8 cellular contexts compared by ENCODE assay signal in genomic region chr1:172662464-172663109, GRCh38. TPM values are rescaled to one million over a fixed set of nuclear protein-coding genes. Genes with fewer than 3 reads are reported as not detected.
DNase-seq lines count a peak whose midpoint lies in the region; ATAC-seq and TF ChIP-seq lines count a peak whose summit lies in the region.

No MANE protein-coding gene starts in this region.

- H4K20me1 ChIP-seq in PC-3 (ENCODE audit: low read length): no peaks in the 10 kb centered on the region

- H3K4me1 Mint-ChIP-seq in activated T-cell treated with anti-CD3 and anti-CD28 coated beads, Interleukin-2, amount 50 U/mL, for 72 hours (ENCODE audit: low read depth): peaks cover 82% of the 10 kb centered on the region

- 0 out of 2 replicates have a peak, but pooled peaks cover 7% of the 10 kb centered on the region for H3K9me2 ChIP-seq in PC-3 (replicated peaks; ENCODE audit: low read length)

- H3K4me3 Mint-ChIP-seq in activated T-cell treated with anti-CD3 and anti-CD28 coated beads, Interleukin-2, amount 50 U/mL, for 72 hours: peak overlapping the region; percentile 83 to 91

- H3K79me2 ChIP-seq in PC-3 (ENCODE audit: low read length): no peaks in the 10 kb centered on the region

- no peaks in the 10 kb centered on the region for H3F3A ChIP-seq in PC-3 (ENCODE audit: low read length, unreplicated experiment)

- H3K27ac Mint-ChIP-seq in activated T-cell treated with anti-CD3 and anti-CD28 coated beads, Interleukin-2, amount 50 U/mL, for 72 hours: peak overlapping the region; percentile 96

- peaks cover 6% of the 10 kb centered on the region for H3K4me1 ChIP-seq in PC-3 (ENCODE audit: insufficient read depth, low read length)

- no peaks in the 10 kb centered on the region for H3K27me3 Mint-ChIP-seq in activated T-cell treated with anti-CD3 and anti-CD28 coated beads, Interleukin-2, amount 50 U/mL, for 72 hours (ENCODE audit: low read depth)

- peaks cover 18 to 21% of the 10 kb centered on the region in 2 donors for H3K36me3 Mint-ChIP-seq in activated T-cell treated with anti-CD3 and anti-CD28 coated beads, Interleukin-2, amount 50 U/mL, for 72 hours (ENCODE audit: insufficient read depth in 2 of 2)

- H3K4me3 ChIP-seq in PC-3 (ENCODE audit: low read length): no peak overlapping the region

- CTCF ChIA-PET in GM10248 (lab: Yijun Ruan, JAX) (no interaction called here), PC-3 (lab: Charles Lee) (no interaction called here)

- H3K36me3 ChIP-seq in PC-3 (ENCODE audit: low read depth, low read length): no peaks in the 10 kb centered on the region

- POLR2A ChIA-PET in GM10248 (lab: Yijun Ruan, JAX) (no interaction called here), PC-3 (lab: Charles Lee; ENCODE audit: unreplicated experiment) (no interaction called here)

- intact Hi-C loops in PC-3 (cut with micrococcal nuclease): loop anchor here (5.0 kb wide), 1 partner anchor 45 kb away; no protein-coding TSS in a partner anchor

- H3K27ac ChIP-seq in PC-3 (ENCODE audit: low read length) (no peak overlapping the region), caudate nucleus (ENCODE audit: low read depth, low read length) (no peak overlapping the region)

- DNase-seq in GM10248 (ENCODE audit: extremely low spot score) (peak; percentile 57), PC-3 (peak; percentile 37), glomerular visceral epithelial cell (ENCODE audit: extremely low spot score) (peak; percentile 94), NCI-H2107 (lab: John Stamatoyannopoulos, UW) (no peak), caudate nucleus (lab: John Stamatoyannopoulos, UW) (no peak)
- DNase-seq in activated T-cell treated with anti-CD3 and anti-CD28 coated beads, Interleukin-2, amount 50 U/mL, for 72 hours: peak; percentile 92 to 94
- DNase-seq in stimulated activated CD4-positive, alpha-beta T cell treated with anti-CD3 and anti-CD28 coated beads, TNF-alpha, amount 100 ng/mL, for 1 hour (ENCODE audit: low read depth in 3 of 3, low spot score in 1 of 3): peak; percentile 68 to 78 (median 73)

- 0 out of 2 replicates have a peak overlapping the region, but pooled peaks have one; percentile 1 for H2AFZ ChIP-seq in PC-3 (ENCODE audit: low read length)

- ATAC-seq in HG02678 (IDR thresholded peaks at IDR 0.05; ENCODE audit: unreplicated experiment): peak; percentile 51
- no peak; the same call in 1 of the 2 replicates for ATAC-seq in PC-3
- peak; percentile 91 to 92 for ATAC-seq in activated T-cell treated with anti-CD3 and anti-CD28 coated beads, Interleukin-2, amount 50 U/mL, for 72 hours (replicated peaks in 1 of 2)

- no peaks in the 10 kb centered on the region for H3K9me3 ChIP-seq in PC-3 (ENCODE audit: low read length)

- no peaks in the 10 kb centered on the region for H3K27me3 ChIP-seq in PC-3 (ENCODE audit: low read length)

- H3K4me2 ChIP-seq in PC-3 (ENCODE audit: low read length): no peak overlapping the region

- H3K9me3 Mint-ChIP-seq in activated T-cell treated with anti-CD3 and anti-CD28 coated beads, Interleukin-2, amount 50 U/mL, for 72 hours: peaks cover 3 to 5% of the 10 kb centered on the region in 2 donors

- no peak overlapping the region for H3K9ac ChIP-seq in PC-3 (ENCODE audit: low read length)

- TF ChIP-seq CTCF in GM10248 (IDR thresholded peaks at IDR 0.05; ENCODE audit: control extremely low read depth, extremely low read depth, low read depth, missing control alignments) (no peak), PC-3 (conservative IDR thresholded peaks at IDR 0.05; ENCODE audit: low read depth, low read length) (no peak)

- BruUV-seq in PC-3 (replicated peaks; lab: Mats Ljungman, UMichigan): no TSS peak

RNA-seq across cellular contexts. Expression of gene FASLG, which starts 3.7 kb away (rescaled TPM):
- 0.04 TPM in 1 of 2 replicates, not detected in the other for total RNA-seq in PC-3 (2014; rRNA removed)
- 1 to 10 TPM; 3.9 to 9.0 TPM for total RNA-seq in activated T-cell treated with anti-CD3 and anti-CD28 coated beads, Interleukin-2, amount 50 U/mL, for 72 hours

Comparison
In these comparisons a context has a peak if more than half of its experiments do, and no peak if none do; other contexts are left out.
1. DNase-seq: peak in GM10248 (single experiment), PC-3 (single experiment), activated T-cell treated with anti-CD3 and anti-CD28 coated beads, Interleukin-2, amount 50 U/mL, for 72 hours (2 of 2), glomerular visceral epithelial cell (single experiment) and stimulated activated CD4-positive, alpha-beta T cell treated with anti-CD3 and anti-CD28 coated beads, TNF-alpha, amount 100 ng/mL, for 1 hour (3 of 3); none in NCI-H2107 (single experiment) and caudate nucleus (0 of 61).